Comparison of ENCODE assay signal across 8 cellular contexts in the genomic region with DNA sequence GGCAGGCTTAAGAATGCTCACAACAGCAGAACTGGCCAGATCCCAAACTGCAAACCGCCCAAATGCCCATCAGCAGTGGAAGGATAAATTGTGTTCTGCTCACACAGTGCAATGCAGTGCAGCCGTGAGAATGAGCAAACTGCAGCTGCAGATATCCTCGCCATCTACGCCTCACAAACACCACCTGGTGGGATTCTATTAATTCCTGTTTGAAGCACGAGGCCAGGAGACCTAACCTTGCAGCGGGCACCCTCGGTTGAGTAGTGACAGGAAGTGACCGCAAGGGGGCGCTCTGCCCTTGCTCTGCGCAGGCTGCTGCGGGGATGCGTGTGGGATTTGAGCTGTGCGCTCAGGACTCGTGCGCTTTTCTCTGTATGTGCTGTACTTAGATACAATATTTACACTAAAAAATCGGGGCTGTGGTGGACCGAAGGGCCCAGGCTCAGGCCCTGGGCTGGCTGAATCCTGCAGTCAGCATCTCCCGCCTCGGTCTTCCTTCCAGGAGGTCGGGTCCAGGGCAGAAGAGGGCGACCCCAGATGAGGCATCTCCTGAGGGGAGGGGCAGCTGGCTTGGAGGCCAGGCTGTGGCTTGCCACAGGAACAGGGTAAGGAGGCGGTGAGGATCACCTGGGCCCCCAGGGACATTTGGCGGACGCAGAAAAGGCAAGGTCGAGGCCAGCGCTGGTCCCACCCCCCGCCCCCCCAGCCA. TPM values are rescaled to one million over a fixed set of nuclear protein-coding genes. Genes with fewer than 3 reads are reported as not detected.
DNase-seq lines count a peak whose midpoint lies in the region; ATAC-seq, FAIRE-seq and TF ChIP-seq lines count a peak whose summit lies in the region.

No MANE protein-coding gene starts in this region.

- H3K27me3 ChIP-seq in mammary epithelial cell (ENCODE audit: insufficient read depth, low read length), result peaks cover 4% of the 10 kb centered on the region
- peaks cover 10% of the 10 kb centered on the region for H3K27me3 ChIP-seq in keratinocyte (ENCODE audit: control insufficient read depth, extremely low read depth, insufficient read depth, low read length)

- H3K79me2 ChIP-seq in mammary epithelial cell (ENCODE audit: insufficient read depth, low read length) (no peaks in the 10 kb centered on the region), keratinocyte (ENCODE audit: control insufficient read depth, insufficient read depth, low read length) (no peaks in the 10 kb centered on the region)

- dilution Hi-C loops in mammary epithelial cell (cut with HindIII; ENCODE audit: low sequenced_read_pairs), result no loop called here
- dilution Hi-C loops in keratinocyte (cut with MboI; ENCODE audit: extremely low pct_ligation_motif_present, low sequenced_read_pairs), result no loop called here

- in situ Hi-C loops in mammary epithelial cell (cut with MboI; ENCODE audit: low sequenced_read_pairs in 2 of 2), result loop anchor here (25.0 kb wide), 2 partner anchors 605 to 755 kb away; no protein-coding TSS in a partner anchor

- H3K27ac ChIP-seq in mammary epithelial cell (ENCODE audit: insufficient read depth, low read depth, low read length), result no peak overlapping the region
- H3K27ac ChIP-seq in keratinocyte (ENCODE audit: control insufficient read depth, insufficient read depth, low read length), result no peak overlapping the region

- TF ChIP-seq CTCF in activated B cell treated with CpG ODN at 0.5 μM for 24 hours (IDR thresholded peaks at IDR 0.05) (peak; percentile 88), mammary epithelial cell (conservative IDR thresholded peaks at IDR 0.05 in 1 of 2, IDR thresholded peaks at IDR 0.05 in 1 of 2; ENCODE audit: extremely low read depth in 1 of 2, insufficient read depth in 1 of 2, low read depth in 1 of 2, low read length in 2 of 2) (peak; percentile 95 to 99), keratinocyte (optimal IDR thresholded peaks at IDR 0.05 in 1 of 3, IDR thresholded peaks at IDR 0.05 in 1 of 3, conservative IDR thresholded peaks at IDR 0.05 in 1 of 3; ENCODE audit: extremely low read depth in 1 of 3, insufficient read depth in 2 of 3, low read length in 3 of 3) (peak; percentile 97 to 100 (median 98))

- H3K9me3 Mint-ChIP-seq in activated B cell treated with CpG ODN at 0.5 μM for 24 hours, result no peaks in the 10 kb centered on the region

- FAIRE-seq in keratinocyte (lab: Jason Lieb, UNC), result peak; percentile 79

- H4K20me1 ChIP-seq in mammary epithelial cell (ENCODE audit: insufficient read depth, low read length) (no peaks in the 10 kb centered on the region), keratinocyte (ENCODE audit: control insufficient read depth, extremely low read depth, insufficient read depth, low read length) (no peaks in the 10 kb centered on the region)

- H3K9ac ChIP-seq in mammary epithelial cell (ENCODE audit: insufficient read depth, low read length), result no peak overlapping the region
- H3K9ac ChIP-seq in keratinocyte (ENCODE audit: control insufficient read depth, extremely low read depth, insufficient read depth, low read length), result no peak overlapping the region

- no peaks in the 10 kb centered on the region for H3K4me1 ChIP-seq in mammary epithelial cell (ENCODE audit: insufficient read depth, low read length)
- no peaks in the 10 kb centered on the region for H3K4me1 ChIP-seq in keratinocyte (ENCODE audit: control insufficient read depth, extremely low read depth, insufficient read depth, low read length)

- peaks cover 37% of the 10 kb centered on the region for H3K27me3 Mint-ChIP-seq in activated B cell treated with CpG ODN at 0.5 μM for 24 hours

- H3K4me3 Mint-ChIP-seq in activated B cell treated with CpG ODN at 0.5 μM for 24 hours, result no peak overlapping the region

- intact Hi-C loops in activated B cell treated with CpG ODN at 0.5 μM for 24 hours (cut with micrococcal nuclease) (loop anchor here (1.0 to 10.0 kb wide), 6 partner anchors 20 to 752 kb away; partner anchors contain the start of gene PDIA6), mammary epithelial cell (cut with micrococcal nuclease) (loop anchor here (1.0 to 5.0 kb wide), 6 partner anchors 123 to 750 kb away; no protein-coding TSS in a partner anchor)

- no TSS peak for BruUV-seq in mammary epithelial cell (replicated peaks; lab: Mats Ljungman, UMichigan)

- H3K9me3 ChIP-seq in mammary epithelial cell (replicated peaks; ENCODE audit: insufficient read depth, low read length) (no peaks in the 10 kb centered on the region), keratinocyte (ENCODE audit: control insufficient read depth, low read depth, low read length) (no peaks in the 10 kb centered on the region)

- H3K27ac Mint-ChIP-seq in activated B cell treated with CpG ODN at 0.5 μM for 24 hours, result no peak overlapping the region

- WGBS in mammary epithelial cell (ENCODE audit: low coverage, missing lambda C conversion rate), result 2% methylated on average over 20 of the region's 27 CpGs

- no peaks in the 10 kb centered on the region for H3K9me1 ChIP-seq in keratinocyte (ENCODE audit: control insufficient read depth, extremely low read depth, insufficient read depth, low read length)

- peak overlapping the region; percentile 25 for H3K4me2 ChIP-seq in mammary epithelial cell (ENCODE audit: insufficient read depth, low read depth, low read length)
- peak overlapping the region; percentile 22 for H3K4me2 ChIP-seq in keratinocyte (ENCODE audit: control insufficient read depth, extremely low read depth, insufficient read depth, low read depth, low read length)

- H3K36me3 Mint-ChIP-seq in activated B cell treated with CpG ODN at 0.5 μM for 24 hours (ENCODE audit: low read depth), result no peaks in the 10 kb centered on the region

- H2AFZ ChIP-seq in mammary epithelial cell (ENCODE audit: low read depth, low read length) (peak overlapping the region; percentile 4), keratinocyte (ENCODE audit: control insufficient read depth, low read length) (no peak overlapping the region)

- no peaks in the 10 kb centered on the region for H3K36me3 ChIP-seq in mammary epithelial cell (ENCODE audit: insufficient read depth, low read length)
- H3K36me3 ChIP-seq in keratinocyte (ENCODE audit: control insufficient read depth in 2 of 2, extremely low read depth in 1 of 2, insufficient read depth in 2 of 2, low read length in 2 of 2), result no peaks in the 10 kb centered on the region

- peaks cover 8% of the 10 kb centered on the region for H3K4me1 Mint-ChIP-seq in activated B cell treated with CpG ODN at 0.5 μM for 24 hours

- H3K4me3 ChIP-seq in mammary epithelial cell (replicated peaks in 1 of 3; ENCODE audit: insufficient read depth in 1 of 3, low read depth in 2 of 3, low read length in 3 of 3) (no peak overlapping the region), keratinocyte (ENCODE audit: control insufficient read depth in 2 of 3, extremely low read depth in 1 of 3, insufficient read depth in 2 of 3, low read depth in 1 of 3, low read length in 3 of 3) (no peak overlapping the region)

- POLR2A ChIA-PET in activated B cell treated with CpG ODN at 0.5 μM for 24 hours (lab: Charles Lee), result interaction anchor here (1.5 kb wide), 1 partner anchor 20 kb away, joined by 3 read pairs; no protein-coding TSS in a partner anchor

- peak; percentile 89 for DNase-seq in AG08395 (ENCODE audit: low spot score)
- peak; percentile 85 for DNase-seq in NCI-H2196 (lab: John Stamatoyannopoulos, UW; ENCODE audit: unreplicated experiment)
- peak; percentile 69 for DNase-seq in activated B cell treated with CpG ODN at 0.5 μM for 24 hours
- DNase-seq in mammary epithelial cell, result peak; percentile 64
- DNase-seq in keratinocyte (ENCODE audit: low read depth, low spot score), result peak; percentile 15
- DNase-seq in stimulated activated CD4-positive, alpha-beta T cell treated with anti-CD3 and anti-CD28 coated beads, Interleukin-1b, Interleukin-23, amount 100 ng/mL, for 24 hours (ENCODE audit: low read depth in 4 of 4, low spot score in 1 of 4), result peak; percentile 70 to 79 (median 76)

- peak; percentile 82 for ATAC-seq in GM18867 (IDR thresholded peaks at IDR 0.05; ENCODE audit: unreplicated experiment)
- ATAC-seq in HG03135 (IDR thresholded peaks at IDR 0.05; ENCODE audit: unreplicated experiment), result peak; percentile 84
- peak; percentile 92 for ATAC-seq in activated B cell treated with CpG ODN at 0.5 μM for 24 hours (ENCODE audit: low read depth)

- CTCF ChIA-PET in activated B cell treated with CpG ODN at 0.5 μM for 24 hours (lab: Charles Lee), result interaction anchor here (0.6 to 2.5 kb wide), 10 partner anchors 10 to 752 kb away, joined by 3 to 22 read pairs (median 4); partner anchors contain the start of gene PDIA6
- CTCF ChIA-PET in mammary epithelial cell (lab: Charles Lee; ENCODE audit: low non-redundant PET), result interaction anchor here (0.6 to 1.5 kb wide), 10 partner anchors 8 to 750 kb away, joined by 3 to 21 read pairs (median 4); no protein-coding TSS in a partner anchor

RNA-seq across cellular contexts. Expression of gene PDIA6, which starts 19.8 kb away (rescaled TPM):
- total RNA-seq in activated B cell treated with CpG ODN at 0.5 μM for 24 hours (109 and 119 TPM in 2 replicates), mammary epithelial cell (100 to 1,000 TPM; 168 to 256 TPM)
- polyA plus RNA-seq in mammary epithelial cell (270 TPM), keratinocyte (173 to 351 TPM (median 310 TPM) in 3 replicates)
- polyA minus RNA-seq in mammary epithelial cell (139 TPM), keratinocyte (69.8 to 177 TPM (median 92.2 TPM) in 3 replicates)
- polyA plus RNA-seq in keratinocyte (2011; ENCODE audit: low read depth), result 222 TPM
- 143 and 153 TPM in 2 replicates for polyA plus RNA-seq in keratinocyte (2011; cell fraction: cytosol; rRNA removed)
- polyA plus RNA-seq in keratinocyte (2011; cell fraction: nucleus; rRNA removed), result 261 and 373 TPM in 2 replicates
- 129 and 307 TPM in 2 replicates for polyA plus RNA-seq in keratinocyte (2012; ENCODE audit: low replicate concordance)
- 101 TPM for polyA minus RNA-seq in keratinocyte (2011; cell fraction: cytosol; rRNA and poly(A)+ RNA removed)
- polyA minus RNA-seq in keratinocyte (2011; cell fraction: nucleus; rRNA and poly(A)+ RNA removed), result 117 and 185 TPM in 2 replicates

Comparison
In these comparisons a context has a peak if more than half of its experiments do, and no peak if none do; other contexts are left out.
1. DNase-seq: peak in every context shown above with its lines; median percentile 89 in AG08395; 85 in NCI-H2196; 76 in stimulated activated CD4-positive, alpha-beta T cell treated with anti-CD3 and anti-CD28 coated beads, Interleukin-1b, Interleukin-23, amount 100 ng/mL, for 24 hours; 69 in activated B cell treated with CpG ODN at 0.5 μM for 24 hours; 64 in mammary epithelial cell; 15 in keratinocyte.